ENCODE assay signal across 1 cellular context in the genomic region with DNA sequence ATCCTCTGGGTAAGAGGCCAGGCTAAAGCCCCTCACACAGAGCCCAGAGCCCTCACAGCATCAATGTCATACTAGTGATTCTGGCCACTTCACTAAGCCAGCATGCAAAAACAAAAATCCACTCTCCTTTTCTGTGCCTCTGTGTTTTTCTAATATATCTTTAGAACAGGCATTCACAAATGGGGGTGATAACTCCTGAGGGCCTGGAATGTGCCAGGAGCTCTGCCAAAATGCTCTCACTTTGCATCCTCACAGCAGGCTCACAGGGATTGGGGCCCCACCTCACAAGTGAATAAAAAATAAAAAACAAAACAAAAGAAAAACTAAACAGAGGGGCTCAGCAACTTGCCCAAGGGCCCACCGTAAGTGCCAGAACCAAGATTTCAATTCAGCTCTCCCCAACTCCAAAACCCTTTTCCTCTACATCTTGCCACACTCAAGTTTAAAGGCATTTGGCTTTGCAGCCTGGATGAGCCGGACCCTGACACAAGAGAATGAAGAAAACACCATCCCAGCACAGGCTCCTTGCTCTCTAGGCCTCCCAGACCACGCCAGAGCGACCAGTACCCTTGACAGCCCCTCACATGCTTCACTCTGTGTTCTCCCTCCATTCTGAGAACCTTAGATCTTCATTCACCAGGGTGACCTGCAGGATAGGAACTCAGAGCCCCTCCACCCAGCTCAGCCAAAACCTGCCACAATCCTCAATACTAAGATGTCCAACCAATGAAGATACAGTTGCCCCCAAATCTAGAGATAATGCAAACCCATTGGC.
TF ChIP-seq lines count a peak whose summit lies in the region.

No MANE protein-coding gene starts in this region.

TF ChIP-seq in HEK293, 187 proteins besides CTCF, POLR2A, EP300 and RAD21 (continued from another document):
- TF ChIP-seq, protein P1, sequence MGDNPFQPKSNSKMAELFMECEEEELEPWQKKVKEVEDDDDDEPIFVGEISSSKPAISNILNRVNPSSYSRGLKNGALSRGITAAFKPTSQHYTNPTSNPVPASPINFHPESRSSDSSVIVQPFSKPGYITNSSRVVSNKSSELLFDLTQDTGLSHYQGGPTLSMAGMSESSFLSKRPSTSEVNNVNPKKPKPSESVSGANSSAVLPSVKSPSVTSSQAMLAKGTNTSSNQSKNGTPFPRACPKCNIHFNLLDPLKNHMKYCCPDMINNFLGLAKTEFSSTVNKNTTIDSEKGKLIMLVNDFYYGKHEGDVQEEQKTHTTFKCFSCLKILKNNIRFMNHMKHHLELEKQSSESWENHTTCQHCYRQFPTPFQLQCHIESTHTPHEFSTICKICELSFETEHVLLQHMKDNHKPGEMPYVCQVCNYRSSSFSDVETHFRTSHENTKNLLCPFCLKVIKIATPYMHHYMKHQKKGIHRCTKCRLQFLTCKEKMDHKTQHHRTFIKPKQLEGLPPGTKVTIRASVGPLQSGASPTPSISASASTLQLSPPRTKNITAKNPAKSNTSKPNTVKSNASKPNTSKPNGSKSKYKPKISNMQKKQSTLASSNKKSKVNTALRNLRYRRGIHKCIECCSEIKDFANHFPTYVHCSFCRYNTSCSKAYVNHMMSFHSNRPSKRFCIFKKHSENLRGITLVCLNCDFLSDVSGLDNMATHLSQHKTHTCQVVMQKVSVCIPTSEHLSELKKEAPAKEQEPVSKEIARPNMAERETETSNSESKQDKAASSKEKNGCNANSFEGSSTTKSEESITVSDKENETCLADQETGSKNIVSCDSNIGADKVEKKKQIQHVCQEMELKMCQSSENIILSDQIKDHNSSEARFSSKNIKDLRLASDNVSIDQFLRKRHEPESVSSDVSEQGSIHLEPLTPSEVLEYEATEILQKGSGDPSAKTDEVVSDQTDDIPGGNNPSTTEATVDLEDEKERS (tag by site-specific recombination; IDR thresholded peaks at IDR 0.05) = no peak
- TF ChIP-seq, protein P2, sequence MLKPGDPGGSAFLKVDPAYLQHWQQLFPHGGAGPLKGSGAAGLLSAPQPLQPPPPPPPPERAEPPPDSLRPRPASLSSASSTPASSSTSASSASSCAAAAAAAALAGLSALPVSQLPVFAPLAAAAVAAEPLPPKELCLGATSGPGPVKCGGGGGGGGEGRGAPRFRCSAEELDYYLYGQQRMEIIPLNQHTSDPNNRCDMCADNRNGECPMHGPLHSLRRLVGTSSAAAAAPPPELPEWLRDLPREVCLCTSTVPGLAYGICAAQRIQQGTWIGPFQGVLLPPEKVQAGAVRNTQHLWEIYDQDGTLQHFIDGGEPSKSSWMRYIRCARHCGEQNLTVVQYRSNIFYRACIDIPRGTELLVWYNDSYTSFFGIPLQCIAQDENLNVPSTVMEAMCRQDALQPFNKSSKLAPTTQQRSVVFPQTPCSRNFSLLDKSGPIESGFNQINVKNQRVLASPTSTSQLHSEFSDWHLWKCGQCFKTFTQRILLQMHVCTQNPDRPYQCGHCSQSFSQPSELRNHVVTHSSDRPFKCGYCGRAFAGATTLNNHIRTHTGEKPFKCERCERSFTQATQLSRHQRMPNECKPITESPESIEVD (tag by site-specific recombination; IDR thresholded peaks at IDR 0.05) = peak; percentile 57
- no peak for TF ChIP-seq ZNF654 (tag by site-specific recombination; IDR thresholded peaks at IDR 0.05; ENCODE audit: low read depth)
- no peak for TF ChIP-seq ZNF777 (tag by site-specific recombination; IDR thresholded peaks at IDR 0.05; ENCODE audit: borderline replicate concordance)
- no peak for TF ChIP-seq ZNF302 (tag by site-specific recombination; IDR thresholded peaks at IDR 0.05; ENCODE audit: low read depth)
- TF ChIP-seq, protein P3, sequence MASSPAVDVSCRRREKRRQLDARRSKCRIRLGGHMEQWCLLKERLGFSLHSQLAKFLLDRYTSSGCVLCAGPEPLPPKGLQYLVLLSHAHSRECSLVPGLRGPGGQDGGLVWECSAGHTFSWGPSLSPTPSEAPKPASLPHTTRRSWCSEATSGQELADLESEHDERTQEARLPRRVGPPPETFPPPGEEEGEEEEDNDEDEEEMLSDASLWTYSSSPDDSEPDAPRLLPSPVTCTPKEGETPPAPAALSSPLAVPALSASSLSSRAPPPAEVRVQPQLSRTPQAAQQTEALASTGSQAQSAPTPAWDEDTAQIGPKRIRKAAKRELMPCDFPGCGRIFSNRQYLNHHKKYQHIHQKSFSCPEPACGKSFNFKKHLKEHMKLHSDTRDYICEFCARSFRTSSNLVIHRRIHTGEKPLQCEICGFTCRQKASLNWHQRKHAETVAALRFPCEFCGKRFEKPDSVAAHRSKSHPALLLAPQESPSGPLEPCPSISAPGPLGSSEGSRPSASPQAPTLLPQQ (tag by site-specific recombination; IDR thresholded peaks at IDR 0.05) = peak; percentile 62
- no peak for TF ChIP-seq ZNF426 (tag by site-specific recombination; IDR thresholded peaks at IDR 0.05)
- TF ChIP-seq ZBTB20 (tag by site-specific recombination; IDR thresholded peaks at IDR 0.05) = peak; percentile 76
- TF ChIP-seq ZNF335 (tag by site-specific recombination; conservative IDR thresholded peaks at IDR 0.05) = peak; percentile 51
- TF ChIP-seq FEZF1 (tag by site-specific recombination; IDR thresholded peaks at IDR 0.05) = peak; percentile 56
